9 cellular contexts compared by ENCODE assay signal in genomic region chr10:110355922-110356627, GRCh38. TPM values are rescaled to one million over a fixed set of nuclear protein-coding genes. Genes with fewer than 3 reads are reported as not detected.
A peak's percentile ranks its signal among the peaks of the same experiment; 100 is the strongest.
DNase-seq lines count a peak whose midpoint lies in the region; ATAC-seq and TF ChIP-seq lines count a peak whose summit lies in the region.
"Had no signal": no experiment of that assay in that cellular context is flagged by ENCODE, and none has a peak within 500 bp of the region (broad histone marks: within the 10 kb centered on the region; RNA-seq: fewer than 3 reads in every experiment).

No MANE protein-coding gene starts in this region.

- TF ChIP-seq CTCF in OCI-LY7 (conservative IDR thresholded peaks at IDR 0.05; ENCODE audit: low read length) (no peak), esophagus squamous epithelium (IDR thresholded peaks at IDR 0.05) (no peak)

- H3K27ac ChIP-seq in OCI-LY7 (ENCODE audit: low read depth, low read length, poor library complexity, severe bottlenecking) (peak overlapping the region; percentile 93), esophagus squamous epithelium (peak overlapping the region; percentile 67 to 87 (median 78))
- H3K27ac ChIP-seq: body of pancreas had no signal

- intact Hi-C loops in OCI-LY7 (cut with micrococcal nuclease; ENCODE audit: unreplicated experiment) (loop anchor here (1.0 to 5.0 kb wide), 8 partner anchors 33 to 506 kb away; no protein-coding TSS in a partner anchor), esophagus squamous epithelium (cut with DNase I) (loop anchor here (5.0 kb wide), 2 partner anchors 49 to 141 kb away; partner anchors contain the start of gene DUSP5)

- DNase-seq in OCI-LY7 (ENCODE audit: low spot score) (peak; percentile 71), esophagus squamous epithelium (lab: John Stamatoyannopoulos, UW) (no peak), DMS79 (lab: John Stamatoyannopoulos, UW) (no peak), SK-N-DZ (ENCODE audit: low spot score) (no peak), NCI-H1436 treated with DMSO at 0.1 percent for 48 hours (lab: John Stamatoyannopoulos, UW) (no peak), occipital lobe (lab: John Stamatoyannopoulos, UW) (no peak)
- DNase-seq: body of pancreas had no signal

- peak; percentile 11 for TF ChIP-seq POLR2A in GM15510 (IDR thresholded peaks at IDR 0.05; ENCODE audit: borderline replicate concordance, extremely low read depth, insufficient read length)
- peak in 1 of 4 donors; percentile 24 for TF ChIP-seq POLR2A in esophagus squamous epithelium (IDR thresholded peaks at IDR 0.05)

- no peaks in the 10 kb centered on the region for H4K20me1 ChIP-seq in OCI-LY7 (ENCODE audit: insufficient read depth, low read length)

- H3K27me3 ChIP-seq in esophagus squamous epithelium, result no peaks in the 10 kb centered on the region
- H3K27me3 ChIP-seq: body of pancreas had no signal

- WGBS in esophagus squamous epithelium, 2 donors, result 53 to 59% methylated on average over 9 of the region's 9 CpGs

- no peak overlapping the region; the same call in 1 of the 2 replicates for H2AFZ ChIP-seq in OCI-LY7 (ENCODE audit: low read length)

- peak overlapping the region; percentile 90 for H3K4me2 ChIP-seq in OCI-LY7 (ENCODE audit: low read length)

- CTCF ChIA-PET in OCI-LY7 (lab: Charles Lee; ENCODE audit: unreplicated experiment), result interaction anchor here (0.7 to 2.8 kb wide), 7 partner anchors 12 to 191 kb away, joined by 3 to 24 read pairs (median 5); no protein-coding TSS in a partner anchor

- ATAC-seq in GM21786 (IDR thresholded peaks at IDR 0.05; ENCODE audit: unreplicated experiment), result peak; percentile 3
- ATAC-seq: body of pancreas had no signal

- no TSS peak for BruUV-seq in OCI-LY7 (replicated peaks; lab: Mats Ljungman, UMichigan)

- H3K4me1 ChIP-seq in OCI-LY7 (ENCODE audit: insufficient read depth, low read length, poor library complexity, severe bottlenecking) (peaks cover 64% of the 10 kb centered on the region), esophagus squamous epithelium (peaks cover 12 to 77% (median 28%) of the 10 kb centered on the region in 3 donors)

- H3K9me2 ChIP-seq in OCI-LY7 (ENCODE audit: insufficient read depth, low read length), result no peaks in the 10 kb centered on the region

- POLR2A ChIA-PET in OCI-LY7 (lab: Charles Lee), result interaction anchor here (0.6 to 4.3 kb wide), 16 partner anchors 16 to 487 kb away, joined by 3 to 25 read pairs (median 6); partner anchors contain the start of genes MXI1 and SMNDC1

- H3K9me3 ChIP-seq in OCI-LY7 (ENCODE audit: low read length) (no peaks in the 10 kb centered on the region), esophagus squamous epithelium (no peaks in the 10 kb centered on the region)
- H3K9me3 ChIP-seq: body of pancreas had no signal

- no peaks in the 10 kb centered on the region for H3K36me3 ChIP-seq in OCI-LY7 (ENCODE audit: insufficient read depth, low read length)
- no peaks in the 10 kb centered on the region for H3K36me3 ChIP-seq in esophagus squamous epithelium

- H3K79me2 ChIP-seq in OCI-LY7 (ENCODE audit: insufficient read depth, low read depth, low read length), result no peaks in the 10 kb centered on the region

- H3K4me3 ChIP-seq in OCI-LY7 (ENCODE audit: low read depth, low read length, poor library complexity, severe bottlenecking) (peak overlapping the region; percentile 60), esophagus squamous epithelium (peak overlapping the region in 3 of 4 donors; percentile 5 to 26 (median 11))
- H3K4me3 ChIP-seq: body of pancreas had no signal

RNA-seq across cellular contexts. Expression of gene SMNDC1, which starts 51.4 kb away (rescaled TPM):
- total RNA-seq in OCI-LY7 (2014; rRNA removed; shearing (Covaris generic)), result 8.1 and 10.0 TPM in 2 replicates
- 51.7 and 52.4 TPM in 2 replicates for total RNA-seq in OCI-LY7 (2022)
- 10 to 100 TPM in 2 of 4 donors, 1 to 10 TPM in 2; 9.5 to 13.9 (median 10.9) TPM for total RNA-seq in esophagus squamous epithelium
- 9.5 and 10.3 TPM in 2 replicates for polyA plus RNA-seq in SK-N-DZ (2014; cell fraction: cytosol; rRNA removed)
- 16.1 and 25.1 TPM in 2 replicates for polyA plus RNA-seq in SK-N-DZ (2014; cell fraction: nucleus; rRNA removed)
- total RNA-seq in occipital lobe, result 15.1 TPM
